14 cellular contexts compared by ENCODE assay signal in the genomic region with DNA sequence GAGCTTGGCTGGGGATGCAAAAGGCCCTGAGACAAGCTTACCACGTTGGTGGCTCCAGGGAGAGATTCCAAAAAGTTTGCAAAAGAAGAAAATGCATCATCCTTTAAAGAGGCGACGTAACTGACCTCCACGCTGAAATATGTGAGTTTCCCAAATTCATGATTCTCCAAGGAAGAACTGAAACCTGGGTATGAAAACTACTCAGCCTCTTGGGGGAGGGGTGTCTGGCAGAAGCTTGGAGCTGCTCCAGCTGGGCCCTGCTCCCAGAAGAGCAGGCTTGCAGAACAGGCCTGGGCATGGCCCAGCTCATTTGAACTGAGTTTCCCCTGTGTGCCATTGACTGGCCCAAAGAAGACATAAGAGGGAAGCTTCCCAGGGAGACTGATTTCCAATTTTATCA. TPM values are rescaled to one million over a fixed set of nuclear protein-coding genes. Genes with fewer than 3 reads are reported as not detected.
DNase-seq lines count a peak whose midpoint lies in the region; ATAC-seq and TF ChIP-seq lines count a peak whose summit lies in the region.
"Had no signal": no experiment of that assay in that cellular context is flagged by ENCODE, and none has a peak within 500 bp of the region (broad histone marks: within the 10 kb centered on the region; RNA-seq: fewer than 3 reads in every experiment).

No MANE protein-coding gene starts in this region.

- H3K4me3 Mint-ChIP-seq in activated CD8-positive, alpha-beta memory T cell treated with anti-CD3 and anti-CD28 coated beads, Interleukin-2, amount 10 ng/mL, durations not matched to agents 7 days and 5 days = no peak overlapping the region
- H3K4me3 Mint-ChIP-seq: activated T-cell treated with anti-CD3 and anti-CD28 coated beads, Interleukin-2, amount 50 U/mL, for 72 hours had no signal

- H3K36me3 ChIP-seq in ACC112 (ENCODE audit: insufficient read depth, low read length) = no peaks in the 10 kb centered on the region
- H3K36me3 ChIP-seq in esophagus (ENCODE audit: control insufficient read depth in 2 of 2, insufficient read depth in 2 of 2, low read length in 1 of 2) = no peaks in the 10 kb centered on the region
- no peaks in the 10 kb centered on the region for H3K36me3 ChIP-seq in tibial artery

- H3K4me1 ChIP-seq in ACC112 (ENCODE audit: control insufficient read depth, insufficient read depth, low read length, unreplicated experiment) (peaks cover 20% of the 10 kb centered on the region), esophagus (ENCODE audit: control insufficient read depth in 2 of 2, insufficient read depth in 2 of 2, low read length in 1 of 2) (peaks cover 12 to 39% of the 10 kb centered on the region in 2 donors), tibial artery (peaks cover 0 to 5% (median 5%) of the 10 kb centered on the region in 4 donors)

- peaks cover 11% of the 10 kb centered on the region for H3K4me1 Mint-ChIP-seq in activated CD8-positive, alpha-beta memory T cell treated with anti-CD3 and anti-CD28 coated beads, Interleukin-2, amount 10 ng/mL, durations not matched to agents 7 days and 5 days

- CTCF ChIA-PET in activated CD8-positive, alpha-beta memory T cell treated with anti-CD3 and anti-CD28 coated beads, Interleukin-2, amount 10 ng/mL, durations not matched to agents 7 days and 5 days (lab: Charles Lee) = interaction anchor here (1.0 to 1.5 kb wide), 4 partner anchors 13 to 75 kb away, joined by 3 to 8 read pairs (median 4); no protein-coding TSS in a partner anchor

- no peak overlapping the region for H3K4me3 ChIP-seq in ACC112 (ENCODE audit: low read depth, low read length)
- no peak overlapping the region for H3K4me3 ChIP-seq in esophagus (ENCODE audit: low read depth in 1 of 2, low read length in 2 of 2)
- H3K4me3 ChIP-seq in tibial artery = no peak overlapping the region

- H3K36me3 Mint-ChIP-seq in activated CD8-positive, alpha-beta memory T cell treated with anti-CD3 and anti-CD28 coated beads, Interleukin-2, amount 10 ng/mL, durations not matched to agents 7 days and 5 days = no peaks in the 10 kb centered on the region

- no peak overlapping the region for H2AFZ ChIP-seq in ACC112 (ENCODE audit: low read length, unreplicated experiment)

- H3K27ac ChIP-seq in ACC112 (ENCODE audit: low read depth, low read length) (peak overlapping the region; percentile 33; the same call in 1 of the 2 replicates), esophagus (ENCODE audit: low read depth in 2 of 2, low read length in 1 of 2) (peak overlapping the region; percentile 71 to 88), tibial artery (no peak overlapping the region)

- no peak for TF ChIP-seq CTCF in tibial artery (IDR thresholded peaks at IDR 0.05)

- peaks cover 22% of the 10 kb centered on the region for H3K27me3 Mint-ChIP-seq in activated CD8-positive, alpha-beta memory T cell treated with anti-CD3 and anti-CD28 coated beads, Interleukin-2, amount 10 ng/mL, durations not matched to agents 7 days and 5 days

- H3K9me3 ChIP-seq in esophagus (ENCODE audit: control insufficient read depth in 2 of 2, insufficient read depth in 1 of 2, low read depth in 1 of 2, low read length in 1 of 2) (peaks cover 0 to 4% of the 10 kb centered on the region in 2 donors), tibial artery (no peaks in the 10 kb centered on the region)

- no peak overlapping the region for H3K27ac Mint-ChIP-seq in activated CD8-positive, alpha-beta memory T cell treated with anti-CD3 and anti-CD28 coated beads, Interleukin-2, amount 10 ng/mL, durations not matched to agents 7 days and 5 days
- H3K27ac Mint-ChIP-seq: activated T-cell treated with anti-CD3 and anti-CD28 coated beads, Interleukin-2, amount 50 U/mL, for 72 hours had no signal

- H3K27me3 ChIP-seq in ACC112 (ENCODE audit: insufficient read depth, low read length) (no peaks in the 10 kb centered on the region), esophagus (ENCODE audit: control insufficient read depth in 1 of 2, insufficient read depth in 2 of 2, low read length in 2 of 2) (no peaks in the 10 kb centered on the region), tibial artery (peaks cover 0 to 56% of the 10 kb centered on the region in 2 donors)

- intact Hi-C loops in tibial artery (cut with DNase I; ENCODE audit: low total_unique reads) = loop anchor here (10.0 kb wide), 2 partner anchors 74 to 274 kb away; no protein-coding TSS in a partner anchor

- H3K9me3 Mint-ChIP-seq in activated CD8-positive, alpha-beta memory T cell treated with anti-CD3 and anti-CD28 coated beads, Interleukin-2, amount 10 ng/mL, durations not matched to agents 7 days and 5 days (ENCODE audit: low read depth) = no peaks in the 10 kb centered on the region
- H3K9me3 Mint-ChIP-seq: activated T-cell treated with anti-CD3 and anti-CD28 coated beads, Interleukin-2, amount 50 U/mL, for 72 hours had no signal

- WGBS in esophagus, 2 donors = 41 to 44% methylated on average over 4 of the region's 4 CpGs

- peak; percentile 54 for DNase-seq in M059J (ENCODE audit: low read depth)
- peak; percentile 53 for DNase-seq in kidney tubule cell (ENCODE audit: low spot score)
- DNase-seq in activated CD8-positive, alpha-beta memory T cell treated with anti-CD3 and anti-CD28 coated beads, Interleukin-2, amount 10 ng/mL, durations not matched to agents 7 days and 5 days = no peak
- DNase-seq in mesenteric fat pad (ENCODE audit: low spot score) = no peak
- no peak for DNase-seq in tibial artery
- DNase-seq: activated T-cell treated with anti-CD3 and anti-CD28 coated beads, Interleukin-2, amount 50 U/mL, for 72 hours; DMS79; foreskin melanocyte; MV-4-11; NCI-H524 treated with DMSO at 0.1 percent for 48 hours had no signal

- ATAC-seq in HG03108 (IDR thresholded peaks at IDR 0.05; ENCODE audit: unreplicated experiment) = no peak
- ATAC-seq in activated CD8-positive, alpha-beta memory T cell treated with anti-CD3 and anti-CD28 coated beads, Interleukin-2, amount 10 ng/mL, durations not matched to agents 7 days and 5 days = no peak
- ATAC-seq: activated T-cell treated with anti-CD3 and anti-CD28 coated beads, Interleukin-2, amount 50 U/mL, for 72 hours had no signal

- H3K79me2 ChIP-seq in ACC112 (ENCODE audit: control insufficient read depth, insufficient read depth, low read length, unreplicated experiment) = no peaks in the 10 kb centered on the region

RNA-seq across cellular contexts. Expression of a gene that starts 20.5 kb away (rescaled TPM):
- total RNA-seq in M059J (2014; rRNA removed; shearing (Covaris generic)) = not detected in 2 replicates
- under 1 TPM in 1 of 2 donors, not detected in 1; 0.02 TPM for polyA plus RNA-seq in esophagus
- total RNA-seq in activated CD8-positive, alpha-beta memory T cell treated with anti-CD3 and anti-CD28 coated beads, Interleukin-2, amount 10 ng/mL, durations not matched to agents 7 days and 5 days = not detected
- total RNA-seq in mesenteric fat pad = 0.16 TPM
- total RNA-seq: activated T-cell treated with anti-CD3 and anti-CD28 coated beads, Interleukin-2, amount 50 U/mL, for 72 hours; lung microvascular endothelial cell had no signal

RNA-seq across cellular contexts. Expression of a gene that starts 39.0 kb away (rescaled TPM):
- total RNA-seq in M059J (2014; rRNA removed; shearing (Covaris generic)) = 9.1 and 9.6 TPM in 2 replicates
- polyA plus RNA-seq in esophagus = under 1 TPM; 0.02 to 0.04 TPM
- not detected for total RNA-seq in activated CD8-positive, alpha-beta memory T cell treated with anti-CD3 and anti-CD28 coated beads, Interleukin-2, amount 10 ng/mL, durations not matched to agents 7 days and 5 days
- total RNA-seq in mesenteric fat pad = 0.35 TPM
- total RNA-seq: activated T-cell treated with anti-CD3 and anti-CD28 coated beads, Interleukin-2, amount 50 U/mL, for 72 hours had no signal

Comparison
In these comparisons a context has a peak if more than half of its experiments do, and no peak if none do; other contexts are left out.
1. H3K27ac ChIP-seq: peak in ACC112 (single experiment) and esophagus (2 of 2); none in tibial artery (0 of 2).
2. DNase-seq: peak in M059J (single experiment) and kidney tubule cell (single experiment); none in activated CD8-positive, alpha-beta memory T cell treated with anti-CD3 and anti-CD28 coated beads, Interleukin-2, amount 10 ng/mL, durations not matched to agents 7 days and 5 days (single experiment), mesenteric fat pad (single experiment) and tibial artery (0 of 2).